In the genomic region with DNA sequence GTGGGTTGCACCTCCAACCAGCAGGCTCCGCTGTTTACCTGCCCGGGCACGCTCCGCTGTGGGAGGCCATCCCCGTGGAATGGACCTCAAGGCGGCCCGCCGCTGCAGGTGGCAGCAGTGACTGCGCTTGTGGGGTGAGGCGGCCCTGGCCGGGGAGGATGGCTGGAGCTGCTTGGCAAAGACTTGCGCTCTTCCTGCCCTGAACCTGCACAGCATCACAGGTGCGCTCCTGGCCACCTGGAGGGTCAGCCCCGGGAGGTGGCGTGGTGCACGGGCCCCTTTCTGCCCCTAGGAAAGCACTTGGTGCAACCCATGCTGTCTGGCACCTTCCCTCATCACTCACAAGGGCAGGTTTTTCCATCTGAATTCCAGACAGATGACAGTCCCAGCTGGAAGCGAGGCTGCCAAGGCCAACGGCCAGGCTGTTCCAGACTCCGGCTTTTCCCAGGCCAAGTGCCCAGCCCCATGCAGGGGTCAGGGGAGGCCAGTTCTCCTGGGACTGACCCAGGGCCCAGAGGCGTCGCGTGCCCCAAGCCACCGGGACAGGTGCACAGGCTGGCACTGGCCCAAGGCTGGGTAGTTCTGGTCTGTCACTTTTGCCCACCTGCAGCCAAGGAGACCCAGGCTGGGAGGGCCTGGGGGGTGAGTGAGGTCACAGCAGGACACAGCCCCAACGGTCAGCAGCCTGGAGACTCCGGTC, we compare ENCODE assay signal across 1 cellular context.
TF ChIP-seq lines count a peak whose summit lies in the region.

No MANE protein-coding gene starts in this region.

TF ChIP-seq in HepG2, 621 proteins besides CTCF, POLR2A, EP300 and RAD21 (continued from another document):
- TF ChIP-seq ZBTB44 (CRISPR knock-in tag; IDR thresholded peaks at IDR 0.05), result peak; percentile 26; the same call in 1 of the 2 replicates
- peak; percentile 87 for TF ChIP-seq POGK (CRISPR knock-in tag; conservative IDR thresholded peaks at IDR 0.05)
- peak; percentile 59; the same call in 1 of the 2 replicates for TF ChIP-seq HNF4A (CRISPR knock-in tag; IDR thresholded peaks at IDR 0.05)
- no peak for TF ChIP-seq JUNB (CRISPR knock-in tag; IDR thresholded peaks at IDR 0.05; ENCODE audit: borderline replicate concordance)
- no peak for TF ChIP-seq AKNA (CRISPR knock-in tag; IDR thresholded peaks at IDR 0.05; ENCODE audit: borderline replicate concordance)
- TF ChIP-seq TMF1 (CRISPR knock-in tag; IDR thresholded peaks at IDR 0.05; ENCODE audit: low read depth), result 0 out of 2 replicates have a peak, but pooled peaks have one; percentile 43
- peak; percentile 60; the same call in 1 of the 2 replicates for TF ChIP-seq IRF2 (CRISPR knock-in tag; IDR thresholded peaks at IDR 0.05)
- TF ChIP-seq ZSCAN21 (CRISPR knock-in tag; IDR thresholded peaks at IDR 0.05; ENCODE audit: borderline replicate concordance), result peak; percentile 22; the same call in 1 of the 2 replicates
- no peak for TF ChIP-seq TCF12 (IDR thresholded peaks at IDR 0.05)
- TF ChIP-seq TCF12 (CRISPR knock-in tag; IDR thresholded peaks at IDR 0.05), result no peak
- no peak for TF ChIP-seq NFE2L2 (IDR thresholded peaks at IDR 0.05; ENCODE audit: low read length)
- no peak for TF ChIP-seq MXD4 (CRISPR knock-in tag; IDR thresholded peaks at IDR 0.05)
- TF ChIP-seq, protein P1, sequence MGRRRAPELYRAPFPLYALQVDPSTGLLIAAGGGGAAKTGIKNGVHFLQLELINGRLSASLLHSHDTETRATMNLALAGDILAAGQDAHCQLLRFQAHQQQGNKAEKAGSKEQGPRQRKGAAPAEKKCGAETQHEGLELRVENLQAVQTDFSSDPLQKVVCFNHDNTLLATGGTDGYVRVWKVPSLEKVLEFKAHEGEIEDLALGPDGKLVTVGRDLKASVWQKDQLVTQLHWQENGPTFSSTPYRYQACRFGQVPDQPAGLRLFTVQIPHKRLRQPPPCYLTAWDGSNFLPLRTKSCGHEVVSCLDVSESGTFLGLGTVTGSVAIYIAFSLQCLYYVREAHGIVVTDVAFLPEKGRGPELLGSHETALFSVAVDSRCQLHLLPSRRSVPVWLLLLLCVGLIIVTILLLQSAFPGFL (CRISPR knock-in tag; IDR thresholded peaks at IDR 0.05), result no peak; the same call in 1 of the 2 replicates
- TF ChIP-seq GTF2F1 (IDR thresholded peaks at IDR 0.05; ENCODE audit: low read length), result no peak
